27 cellular contexts compared by ENCODE assay signal in the genomic region with DNA sequence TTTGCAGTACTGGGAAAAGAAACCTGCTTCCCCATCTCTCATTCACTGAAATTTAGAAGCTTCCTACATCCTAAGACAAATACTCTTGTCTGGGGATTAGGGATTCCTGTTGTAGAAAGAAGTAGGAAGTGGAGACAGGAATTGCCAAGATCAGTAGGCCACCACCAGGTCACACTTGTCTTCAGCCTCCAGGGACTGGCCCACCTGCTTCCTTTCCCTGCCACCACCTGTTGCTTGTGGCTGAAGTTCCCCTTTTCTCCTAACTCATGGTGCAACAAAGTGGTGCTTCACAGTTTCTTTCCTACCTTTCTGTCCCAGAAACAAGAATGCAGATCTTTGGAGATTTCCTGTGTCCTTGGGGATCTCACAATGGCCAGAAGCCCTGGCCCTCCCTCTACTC.
DNase-seq lines count a peak whose midpoint lies in the region; ATAC-seq and TF ChIP-seq lines count a peak whose summit lies in the region.
"Had no signal": no experiment of that assay in that cellular context is flagged by ENCODE, and none has a peak within 500 bp of the region (broad histone marks: within the 10 kb centered on the region; RNA-seq: fewer than 3 reads in every experiment).

No MANE protein-coding gene starts in this region.

- TF ChIP-seq CTCF in DOHH2 (IDR thresholded peaks at IDR 0.05; ENCODE audit: low read depth, low read length, poor library complexity, severe bottlenecking) (no peak), SU-DHL-6 (IDR thresholded peaks at IDR 0.05; ENCODE audit: insufficient read depth, low read length, poor library complexity, severe bottlenecking) (no peak), GM13976 (IDR thresholded peaks at IDR 0.05; ENCODE audit: borderline replicate concordance, control extremely low read depth, extremely low read depth, insufficient read depth, missing control alignments) (no peak)

- H3K4me3 ChIP-seq in DOHH2 (ENCODE audit: low read length) (peak overlapping the region; percentile 8; the same call in 1 of the 2 replicates), SU-DHL-6 (ENCODE audit: insufficient read depth, low read length, poor library complexity, severe bottlenecking) (no peak overlapping the region)
- H3K4me3 ChIP-seq: body of pancreas, esophagus squamous epithelium, gastrocnemius medialis, HAP-1, mucosa of descending colon, sigmoid colon, upper lobe of right lung had no signal

- no peaks in the 10 kb centered on the region for H4K20me1 ChIP-seq in DOHH2 (ENCODE audit: control insufficient read depth, insufficient read depth, low read depth, low read length)
- H4K20me1 ChIP-seq in SU-DHL-6 (ENCODE audit: low read depth, low read length) = no peaks in the 10 kb centered on the region

- H3K9me3 ChIP-seq in DOHH2 (ENCODE audit: control insufficient read depth, insufficient read depth, low read length) = no peaks in the 10 kb centered on the region
- H3K9me3 ChIP-seq in SU-DHL-6 (ENCODE audit: insufficient read depth, low read length) = no peaks in the 10 kb centered on the region
- H3K9me3 ChIP-seq: body of pancreas, esophagus squamous epithelium, gastrocnemius medialis, HAP-1, mucosa of descending colon, sigmoid colon, upper lobe of right lung had no signal

- H3K27ac Mint-ChIP-seq in naive B cell = peak overlapping the region; percentile 72 to 96 (median 88)
- H3K27ac Mint-ChIP-seq: activated naive CD8-positive, alpha-beta T cell treated with anti-CD3 and anti-CD28 coated beads, Interleukin-2, amount 10 ng/mL, durations not matched to agents 7 days and 5 days; activated T-helper 2 cell treated with anti-CD3 and anti-CD28 coated beads, Interferon-gamma antibody, Interleukin-2, Interleukin-4, amounts not matched to agents 10 μg/mL and 5 μg/mL and 100 μg/mL, durations not matched to agents 14 hours and 24 hours and 36 hours; CD4-positive, alpha-beta T cell; WTC11 had no signal

- H3K27ac ChIP-seq in DOHH2 (ENCODE audit: low read depth, low read length) = no peak overlapping the region
- H3K27ac ChIP-seq in SU-DHL-6 (ENCODE audit: low read depth, low read length) = peak overlapping the region; percentile 16; the same call in 1 of the 2 replicates
- H3K27ac ChIP-seq: body of pancreas, esophagus squamous epithelium, gastrocnemius medialis, sigmoid colon, upper lobe of right lung had no signal

- DNase-seq in naive B cell (peak; percentile 74), NCI-H774 (lab: John Stamatoyannopoulos, UW) (no peak), NCI-H2196 (lab: John Stamatoyannopoulos, UW; ENCODE audit: unreplicated experiment) (no peak), GM13976 (ENCODE audit: low spot score) (no peak)
- DNase-seq in activated CD4-positive, alpha-beta T cell treated with anti-CD3 and anti-CD28 coated beads, Interleukin-2, amount 50 U/mL, for 1 hour = no peak
- DNase-seq: activated CD4-positive, alpha-beta T cell treated with anti-CD3 and anti-CD28 coated beads, Interleukin-2, amount 50 U/mL, for 48 hours; activated CD8-positive, alpha-beta memory T cell treated with anti-CD3 and anti-CD28 coated beads, Interleukin-2, amount 50 U/mL, for 48 hours; activated naive CD8-positive, alpha-beta T cell treated with anti-CD3 and anti-CD28 coated beads, Interleukin-2, amount 10 ng/mL, durations not matched to agents 7 days and 5 days; CD4-positive, alpha-beta T cell; effector memory CD4-positive, alpha-beta T cell; esophagus squamous epithelium; gastrocnemius medialis; islet precursor cell; mucosa of descending colon; NCI-H1092 treated with DMSO at 0.1 percent for 48 hours; NCI-H2029; sigmoid colon; substantia nigra; upper lobe of right lung had no signal

- H3K4me2 ChIP-seq in DOHH2 (ENCODE audit: low read length) (peak overlapping the region; percentile 46), SU-DHL-6 (ENCODE audit: low read depth, low read length, poor library complexity, severe bottlenecking) (peak overlapping the region; percentile 15)

- H3K4me1 ChIP-seq in DOHH2 (ENCODE audit: control insufficient read depth, low read length) = peaks cover 26% of the 10 kb centered on the region
- H3K4me1 ChIP-seq: gastrocnemius medialis, sigmoid colon, upper lobe of right lung had no signal

- no peak overlapping the region for H2AFZ ChIP-seq in SU-DHL-6 (ENCODE audit: low read depth, low read length, severe bottlenecking)

- no peaks in the 10 kb centered on the region for H3K27me3 Mint-ChIP-seq in naive B cell
- H3K27me3 Mint-ChIP-seq: activated naive CD8-positive, alpha-beta T cell treated with anti-CD3 and anti-CD28 coated beads, Interleukin-2, amount 10 ng/mL, durations not matched to agents 7 days and 5 days; CD4-positive, alpha-beta T cell had no signal

- H3K9me2 ChIP-seq in DOHH2 (replicated peaks; ENCODE audit: control insufficient read depth, low read length) (no peaks in the 10 kb centered on the region), SU-DHL-6 (replicated peaks; ENCODE audit: insufficient read depth, low read length) (no peaks in the 10 kb centered on the region)

- H3K79me2 ChIP-seq in DOHH2 (ENCODE audit: control insufficient read depth, low read length) = no peaks in the 10 kb centered on the region
- no peaks in the 10 kb centered on the region for H3K79me2 ChIP-seq in SU-DHL-6 (ENCODE audit: insufficient read depth, low read length)

- in situ Hi-C loops in GM13976 (cut with MboI; ENCODE audit: low sequenced_read_pairs, unreplicated experiment) = no loop called here

- peak; percentile 39 for ATAC-seq in HG03175 (IDR thresholded peaks at IDR 0.05; ENCODE audit: unreplicated experiment)
- ATAC-seq in naive B cell (ENCODE audit: low read depth in 2 of 2) = peak; percentile 87 to 89
- ATAC-seq: body of pancreas, gastrocnemius medialis, mucosa of descending colon, upper lobe of right lung, WTC11 had no signal

- H3K27me3 ChIP-seq in DOHH2 (ENCODE audit: control insufficient read depth, low read length) (no peaks in the 10 kb centered on the region), SU-DHL-6 (ENCODE audit: low read length) (no peaks in the 10 kb centered on the region)
- H3K27me3 ChIP-seq: body of pancreas, esophagus squamous epithelium, gastrocnemius medialis, sigmoid colon, upper lobe of right lung had no signal

- H3K36me3 ChIP-seq in DOHH2 (ENCODE audit: control insufficient read depth, low read length) (peaks cover 7% of the 10 kb centered on the region; the same call in 1 of the 2 replicates), SU-DHL-6 (ENCODE audit: low read length) (no peaks in the 10 kb centered on the region)
- H3K36me3 ChIP-seq: HAP-1 had no signal

- no peak overlapping the region for H3K9ac ChIP-seq in SU-DHL-6 (ENCODE audit: low read length)

- peaks cover 29 to 44% (median 39%) of the 10 kb centered on the region in 3 donors for H3K4me1 Mint-ChIP-seq in naive B cell
- H3K4me1 Mint-ChIP-seq: activated naive CD8-positive, alpha-beta T cell treated with anti-CD3 and anti-CD28 coated beads, Interleukin-2, amount 10 ng/mL, durations not matched to agents 7 days and 5 days had no signal

- H3K36me3 Mint-ChIP-seq in naive B cell = no peaks in the 10 kb centered on the region
- H3K36me3 Mint-ChIP-seq: WTC11 had no signal

- peaks cover 7% of the 10 kb centered on the region; the same call in 1 of the 2 replicates for H3F3A ChIP-seq in DOHH2 (ENCODE audit: control insufficient read depth, insufficient read depth)
- 0 out of 2 replicates have a peak, but pooled peaks cover 4% of the 10 kb centered on the region for H3F3A ChIP-seq in SU-DHL-6 (ENCODE audit: insufficient read depth)

- H3K4me3 Mint-ChIP-seq in naive B cell = peak overlapping the region; percentile 44 to 82 (median 68)
- H3K4me3 Mint-ChIP-seq: activated naive CD8-positive, alpha-beta T cell treated with anti-CD3 and anti-CD28 coated beads, Interleukin-2, amount 10 ng/mL, durations not matched to agents 7 days and 5 days; CD4-positive, alpha-beta T cell; neural crest cell; WTC11 had no signal

- H3K9me3 Mint-ChIP-seq in naive B cell = no peaks in the 10 kb centered on the region
- H3K9me3 Mint-ChIP-seq: activated naive CD8-positive, alpha-beta T cell treated with anti-CD3 and anti-CD28 coated beads, Interleukin-2, amount 10 ng/mL, durations not matched to agents 7 days and 5 days; activated T-helper 2 cell treated with anti-CD3 and anti-CD28 coated beads, Interferon-gamma antibody, Interleukin-2, Interleukin-4, amounts not matched to agents 10 μg/mL and 5 μg/mL and 100 μg/mL, durations not matched to agents 14 hours and 24 hours and 36 hours; CD4-positive, alpha-beta T cell; neural crest cell; WTC11 had no signal
